Comparison of ENCODE assay signal across 13 cellular contexts in the genomic region with DNA sequence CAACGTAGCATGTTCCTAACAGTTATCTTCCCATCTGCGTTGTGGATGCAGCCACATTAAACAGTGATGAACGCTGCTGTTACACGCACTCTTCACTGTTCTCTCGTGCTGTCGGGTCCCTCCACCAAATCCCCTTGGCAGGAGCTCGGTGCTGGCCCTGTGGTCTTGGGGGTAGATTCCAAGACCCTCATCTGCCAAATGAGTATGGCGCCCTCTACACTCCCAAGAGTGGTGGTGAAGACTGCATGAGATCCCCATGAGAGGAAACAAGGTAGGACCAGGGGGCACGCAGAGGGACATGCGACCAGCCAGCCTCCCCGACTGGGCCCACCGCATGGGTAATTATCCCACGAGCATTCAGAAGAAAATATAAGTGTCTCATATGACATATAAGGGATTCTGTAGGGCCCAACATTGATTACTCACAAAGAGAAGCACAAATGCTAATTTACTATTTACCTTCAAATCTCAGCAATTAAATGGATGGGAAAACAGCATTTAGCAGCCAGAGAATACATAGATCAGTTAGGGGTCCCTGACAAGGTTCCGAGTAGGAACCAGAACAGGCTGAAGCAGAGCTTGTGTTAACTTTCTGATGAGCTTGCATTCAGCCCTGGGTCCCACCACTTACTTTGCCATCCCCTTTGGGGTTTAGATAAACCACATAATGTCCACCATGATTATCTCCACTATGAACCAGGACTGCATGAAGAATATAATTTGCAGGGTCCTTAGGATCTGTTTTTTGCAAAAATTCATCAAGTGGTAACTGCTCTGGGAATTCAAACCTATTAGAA. TPM values are rescaled to one million over a fixed set of nuclear protein-coding genes. Genes with fewer than 3 reads are reported as not detected.
DNase-seq lines count a peak whose midpoint lies in the region; ATAC-seq and TF ChIP-seq lines count a peak whose summit lies in the region.
"Had no signal": no experiment of that assay in that cellular context is flagged by ENCODE, and none has a peak within 500 bp of the region (broad histone marks: within the 10 kb centered on the region; RNA-seq: fewer than 3 reads in every experiment).

No MANE protein-coding gene starts in this region.

- H3K4me1 ChIP-seq in GM23338 (ENCODE audit: insufficient read depth) (no peaks in the 10 kb centered on the region), right lobe of liver (no peaks in the 10 kb centered on the region), Peyer's patch (peaks cover 0 to 23% (median 0%) of the 10 kb centered on the region in 4 donors)
- H3K4me1 ChIP-seq: uterus had no signal

- 86% methylated on average over 8 of the region's 14 CpGs for WGBS in right lobe of liver (ENCODE audit: insufficient coverage, low coverage, low lambda C conversion rate, missing lambda C conversion rate)

- H3K4me2 ChIP-seq in GM23338: no peak overlapping the region

- H3F3A ChIP-seq in GM23338 (replicated peaks; ENCODE audit: low read depth): peaks cover 22% of the 10 kb centered on the region

- H3K4me3 ChIP-seq in GM23338 (no peak overlapping the region), astrocyte of the spinal cord (ENCODE audit: low read depth, low read length) (no peak overlapping the region), right lobe of liver (no peak overlapping the region), Peyer's patch (no peak overlapping the region)
- H3K4me3 ChIP-seq: adrenal gland, uterus had no signal

- H3K36me3 ChIP-seq in GM23338 (ENCODE audit: insufficient read depth) (peaks cover 67% of the 10 kb centered on the region), right lobe of liver (peaks cover 10 to 91% (median 45%) of the 10 kb centered on the region in 4 donors), Peyer's patch (peaks cover 0 to 100% (median 0%) of the 10 kb centered on the region in 3 donors)
- H3K36me3 ChIP-seq: uterus had no signal

- H4K20me1 ChIP-seq in GM23338 (replicated peaks; ENCODE audit: insufficient read depth): peaks cover 38% of the 10 kb centered on the region

- H3K79me2 ChIP-seq in GM23338 (replicated peaks; ENCODE audit: insufficient read depth): peaks cover 13% of the 10 kb centered on the region; the same call in 1 of the 2 replicates

- H3K9me2 ChIP-seq in GM23338 (ENCODE audit: insufficient read depth): no peaks in the 10 kb centered on the region

- peaks cover 96% of the 10 kb centered on the region for H3K36me3 Mint-ChIP-seq in CD4-positive, alpha-beta T cell (ENCODE audit: low read depth)
- H3K36me3 Mint-ChIP-seq in GM23338 (ENCODE audit: low read depth): peaks cover 90% of the 10 kb centered on the region

- ATAC-seq in CD4-positive, alpha-beta T cell (ENCODE audit: poor library complexity): no peak
- peak; percentile 94 for ATAC-seq in GM23338
- peak in 2 of 4 donors; percentile 13 to 25 for ATAC-seq in right lobe of liver

- POLR2A ChIA-PET in CD4-positive, alpha-beta T cell (lab: Charles Lee): no interaction called here

- H3K9me3 ChIP-seq in CD4-positive, alpha-beta T cell (ENCODE audit: control insufficient read depth, low read length): no peaks in the 10 kb centered on the region
- no peaks in the 10 kb centered on the region for H3K9me3 ChIP-seq in right lobe of liver
- no peaks in the 10 kb centered on the region for H3K9me3 ChIP-seq in Peyer's patch
- H3K9me3 ChIP-seq: adrenal gland, uterus had no signal

- no peak overlapping the region for H3K4me3 Mint-ChIP-seq in CD4-positive, alpha-beta T cell
- no peak overlapping the region for H3K4me3 Mint-ChIP-seq in GM23338

- peaks cover 20% of the 10 kb centered on the region for H3K4me1 Mint-ChIP-seq in CD4-positive, alpha-beta T cell (ENCODE audit: low read depth)
- peaks cover 5% of the 10 kb centered on the region for H3K4me1 Mint-ChIP-seq in GM23338

- H3K27me3 Mint-ChIP-seq in CD4-positive, alpha-beta T cell: no peaks in the 10 kb centered on the region
- H3K27me3 Mint-ChIP-seq in GM23338 (ENCODE audit: insufficient read depth, low read depth, poor library complexity): peaks cover 5% of the 10 kb centered on the region

- H3K27ac Mint-ChIP-seq in CD4-positive, alpha-beta T cell: peak overlapping the region; percentile 37
- 0 out of 2 replicates have a peak overlapping the region, but pooled peaks have one; percentile 32 for H3K27ac Mint-ChIP-seq in GM23338

- no peak overlapping the region for H2AFZ ChIP-seq in GM23338

- H3K27ac ChIP-seq in CD4-positive, alpha-beta T cell (ENCODE audit: low read depth, low read length): no peak overlapping the region
- peak overlapping the region; percentile 75 for H3K27ac ChIP-seq in GM23338 (ENCODE audit: low read depth)
- no peak overlapping the region for H3K27ac ChIP-seq in right lobe of liver
- H3K27ac ChIP-seq in Peyer's patch: no peak overlapping the region
- H3K27ac ChIP-seq: adrenal gland, uterus had no signal

- CTCF ChIA-PET in CD4-positive, alpha-beta T cell (lab: Charles Lee): no interaction called here

- intact Hi-C loops in CD4-positive, alpha-beta T cell (cut with DNase I, micrococcal nuclease): loop anchor here (1.0 to 10.0 kb wide), 6 partner anchors 26 to 231 kb away; no protein-coding TSS in a partner anchor
- intact Hi-C loops in right lobe of liver (cut with DNase I): no loop called here

- TF ChIP-seq CTCF in CD4-positive, alpha-beta T cell (IDR thresholded peaks at IDR 0.05): no peak
- peak; percentile 70 to 75 for TF ChIP-seq CTCF in GM23338 (conservative IDR thresholded peaks at IDR 0.05; ENCODE audit: low read depth in 2 of 2)
- TF ChIP-seq CTCF in astrocyte of the spinal cord (IDR thresholded peaks at IDR 0.05; ENCODE audit: low read depth, low read length): peak; percentile 43
- TF ChIP-seq CTCF in right lobe of liver (IDR thresholded peaks at IDR 0.05): peak in 3 of 4 donors; percentile 3 to 17 (median 11)
- TF ChIP-seq CTCF in Peyer's patch (IDR thresholded peaks at IDR 0.05): peak in 1 of 6 experiments; percentile 5

- in situ Hi-C loops in astrocyte of the spinal cord (cut with HindIII; ENCODE audit: low sequenced_read_pairs): no loop called here

- TF ChIP-seq POLR2A in right lobe of liver (IDR thresholded peaks at IDR 0.05) (no peak), Peyer's patch (IDR thresholded peaks at IDR 0.05) (no peak)

- no peaks in the 10 kb centered on the region for H3K27me3 ChIP-seq in CD4-positive, alpha-beta T cell (ENCODE audit: control insufficient read depth, insufficient read depth, low read length)
- H3K27me3 ChIP-seq in GM23338 (ENCODE audit: insufficient read depth) (no peaks in the 10 kb centered on the region), right lobe of liver (no peaks in the 10 kb centered on the region), Peyer's patch (no peaks in the 10 kb centered on the region)
- H3K27me3 ChIP-seq: adrenal gland, uterus had no signal

- H3K9me3 Mint-ChIP-seq in CD4-positive, alpha-beta T cell: no peaks in the 10 kb centered on the region
- H3K9me3 Mint-ChIP-seq in GM23338: no peaks in the 10 kb centered on the region

- no peak for DNase-seq in CD4-positive, alpha-beta T cell
- DNase-seq in GM23338 (ENCODE audit: low spot score) (peak; percentile 80), astrocyte of the spinal cord (ENCODE audit: low read depth, low spot score) (no peak), right lobe of liver (no peak), NCI-H446 (lab: John Stamatoyannopoulos, UW) (no peak), nucleus accumbens (lab: John Stamatoyannopoulos, UW) (no peak), HCEC 1CT (no peak), Peyer's patch (no peak)
- DNase-seq: adrenal gland, DMS79 treated with DMSO at 0.1 percent for 48 hours, NCI-H510A treated with DMSO at 0.1 percent for 48 hours, uterus had no signal

TF ChIP-seq in GM23338, 12 proteins besides CTCF, POLR2A, EP300 and RAD21 (continues in another document):
- no peak for TF ChIP-seq JUNB (IDR thresholded peaks at IDR 0.05; ENCODE audit: unreplicated experiment)

RNA-seq across cellular contexts. Expression of gene LITAFD, which starts 23.8 kb away (rescaled TPM):
- under 1 TPM in 1 of 2 experiments, not detected in 1; 0.60 TPM for total RNA-seq in CD4-positive, alpha-beta T cell
- total RNA-seq in GM23338 (2014; rRNA removed; shearing (Covaris generic)): not detected in 2 replicates
- not detected in 2 replicates for polyA plus RNA-seq in GM23338 (2016; fragmentation: Nextera tagmentation; extraction: Ambion mirVana)
- total RNA-seq in right lobe of liver (not detected), Peyer's patch (not detected)
- total RNA-seq: activated CD8-positive, alpha-beta memory T cell treated with anti-CD3 and anti-CD28 coated beads for 36 hours; adrenal gland; uterus had no signal
- polyA plus RNA-seq: adrenal gland had no signal

RNA-seq across cellular contexts. Expression of gene CARHSP1, which starts 37.2 kb away (rescaled TPM):
- 10 to 100 TPM; 25.5 to 27.8 TPM for total RNA-seq in CD4-positive, alpha-beta T cell
- 286 and 301 TPM in 2 replicates for total RNA-seq in GM23338 (2014; rRNA removed; shearing (Covaris generic))
- polyA plus RNA-seq in GM23338 (2016; fragmentation: Nextera tagmentation; extraction: Ambion mirVana): 324 and 339 TPM in 2 replicates
- total RNA-seq in right lobe of liver: 100 to 1,000 TPM in 1 of 6 experiments, 10 to 100 TPM in 5; 61.5 to 132 (median 73.1) TPM
- 100 to 1,000 TPM in 1 of 4 donors, 10 to 100 TPM in 3; 35.4 to 102 (median 52.4) TPM for total RNA-seq in Peyer's patch

RNA-seq across cellular contexts. Expression of gene USP7, which starts 57.7 kb away (rescaled TPM):
- 100 to 1,000 TPM; 259 to 268 TPM for total RNA-seq in CD4-positive, alpha-beta T cell
- total RNA-seq in GM23338 (2014; rRNA removed; shearing (Covaris generic)): 130 and 169 TPM in 2 replicates
- polyA plus RNA-seq in GM23338 (2016; fragmentation: Nextera tagmentation; extraction: Ambion mirVana): 39.9 and 42.3 TPM in 2 replicates
- total RNA-seq in right lobe of liver (10 to 100 TPM; 46.8 to 55.8 (median 49.1) TPM), Peyer's patch (100 to 1,000 TPM; 125 to 139 (median 130) TPM)

Comparison
In these comparisons a context has a peak if more than half of its experiments do, and no peak if none do; other contexts are left out.
1. intact Hi-C loops: an anchor here in CD4-positive, alpha-beta T cell (1.0 to 10.0 kb wide); none called in right lobe of liver.